8 cellular contexts compared by ENCODE assay signal in the genomic region with DNA sequence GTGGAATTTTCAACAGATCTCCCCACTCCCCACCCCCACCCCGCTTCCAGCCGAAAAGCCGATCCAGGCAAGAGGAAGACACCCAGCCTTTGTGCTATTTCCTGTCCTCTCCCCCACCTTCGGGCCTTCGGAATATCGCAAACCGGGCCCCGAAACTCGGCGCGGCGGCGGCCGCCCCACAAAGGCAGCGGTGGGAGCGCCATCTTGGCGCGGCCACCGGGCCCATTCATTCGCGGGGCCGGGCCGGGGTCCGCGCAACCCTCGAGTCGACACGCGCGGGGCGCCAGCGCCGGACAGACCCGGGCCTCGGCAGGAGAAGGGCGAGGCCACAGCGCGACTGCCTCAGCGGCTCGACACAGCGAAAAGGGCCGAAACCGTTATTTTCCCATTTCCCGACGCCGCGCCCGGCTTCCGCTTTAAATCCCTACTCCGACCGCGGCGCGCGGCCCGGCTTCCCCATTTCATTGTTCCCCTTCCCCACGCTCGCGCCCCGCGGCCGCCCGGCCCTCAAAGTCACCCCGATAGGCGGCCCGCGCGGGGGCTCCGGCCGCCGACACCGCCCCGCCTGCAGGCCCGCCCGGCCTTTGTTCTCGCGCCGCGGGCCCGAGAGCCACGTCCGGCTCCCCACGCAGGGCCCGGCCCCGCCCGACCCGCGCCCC. TPM values are rescaled to one million over a fixed set of nuclear protein-coding genes. Genes with fewer than 3 reads are reported as not detected.
DNase-seq lines count a peak whose midpoint lies in the region; ATAC-seq, FAIRE-seq and TF ChIP-seq lines count a peak whose summit lies in the region.

No MANE protein-coding gene starts in this region.

- intact Hi-C loops in GM12878 (cut with micrococcal nuclease; ENCODE audit: unreplicated experiment): loop anchor here (5.0 kb wide), 2 partner anchors 48 to 113 kb away; a partner anchor contains a TSS

- DNase-seq in AG09309 (ENCODE audit: low read depth) (no peak), SKM-1 treated with dmso at 0.1 percent for 144 hours (lab: John Stamatoyannopoulos, UW; ENCODE audit: unreplicated experiment) (peak; percentile 79), GM12878 (ENCODE audit: low read depth, low spot score) (no peak), smooth muscle cell (lab: John Stamatoyannopoulos, UW; ENCODE audit: unreplicated experiment) (no peak), GOT3 (lab: John Stamatoyannopoulos, UW) (no peak)

- H3F3A ChIP-seq in smooth muscle cell (ENCODE audit: low read depth): peaks cover 8% of the 10 kb centered on the region

- in situ Hi-C loops in GM18951 (cut with MboI; ENCODE audit: low sequenced_read_pairs, unreplicated experiment) (loop anchor here (5.0 kb wide), 1 partner anchor 103 kb away; no protein-coding TSS in a partner anchor), GM12878 (cut with MboI) (no loop called here)

- POLR2A ChIA-PET in GM12878 (lab: Charles Lee): no interaction called here

- TF ChIP-seq CTCF in AG09309 (IDR thresholded peaks at IDR 0.05; ENCODE audit: control insufficient read depth, insufficient read depth, low read depth, low read length, missing control alignments) (no peak), GM12878 (IDR thresholded peaks at IDR 0.05 in 2 of 3, conservative IDR thresholded peaks at IDR 0.05 in 1 of 3; ENCODE audit: control insufficient read depth in 2 of 3, extremely low read depth in 1 of 3, insufficient read depth in 1 of 3, low read depth in 3 of 3, low read length in 3 of 3) (no peak), smooth muscle cell (IDR thresholded peaks at IDR 0.05; ENCODE audit: borderline replicate concordance, insufficient read depth, poor library complexity, severe bottlenecking) (no peak)

- H3K9me3 ChIP-seq in GM12878 (replicated peaks; ENCODE audit: control insufficient read depth, insufficient read depth, low read length): no peaks in the 10 kb centered on the region
- H3K9me3 ChIP-seq in iPS-15b (ENCODE audit: control insufficient read depth, insufficient read depth, low read length): no peaks in the 10 kb centered on the region
- H3K9me3 ChIP-seq in smooth muscle cell (replicated peaks; ENCODE audit: low read depth): no peaks in the 10 kb centered on the region

- RAD21 ChIA-PET in GM12878 (lab: Charles Lee; ENCODE audit: unreplicated experiment): no interaction called here

- H3K9ac ChIP-seq in GM12878 (ENCODE audit: control insufficient read depth, insufficient read depth, low read length) (peak overlapping the region; percentile 92), iPS-15b (ENCODE audit: low read depth, low read length) (peak overlapping the region; percentile 79), smooth muscle cell (ENCODE audit: low read depth) (peak overlapping the region; percentile 95)

- H3K4me1 ChIP-seq in GM12878 (ENCODE audit: control insufficient read depth, insufficient read depth, low read length) (peaks cover 21% of the 10 kb centered on the region), iPS-15b (ENCODE audit: control insufficient read depth, insufficient read depth, low read length) (peaks cover 4% of the 10 kb centered on the region), smooth muscle cell (ENCODE audit: low read depth) (peaks cover 30% of the 10 kb centered on the region)

- peak overlapping the region; percentile 69 for H3K4me3 ChIP-seq in AG09309 (ENCODE audit: control insufficient read depth, low read depth, low read length)
- peak overlapping the region; percentile 97 for H3K4me3 ChIP-seq in GM12878
- H3K4me3 ChIP-seq in iPS-15b (ENCODE audit: low read depth, low read length): peak overlapping the region; percentile 68
- H3K4me3 ChIP-seq in smooth muscle cell: peak overlapping the region; percentile 84

- H3K27me3 ChIP-seq in GM12878 (replicated peaks in 1 of 2; ENCODE audit: control insufficient read depth in 2 of 2, insufficient read depth in 2 of 2, low read length in 1 of 2) (no peaks in the 10 kb centered on the region), iPS-15b (ENCODE audit: control insufficient read depth, insufficient read depth, low read length) (no peaks in the 10 kb centered on the region), smooth muscle cell (ENCODE audit: low read depth) (no peaks in the 10 kb centered on the region)

- H3K4me2 ChIP-seq in GM12878 (ENCODE audit: control insufficient read depth, insufficient read depth) (peak overlapping the region; percentile 17; the same call in 1 of the 2 replicates), smooth muscle cell (peak overlapping the region; percentile 86)

- CTCF ChIA-PET in GM12878 (lab: Yijun Ruan, JAX): interaction anchor here (0.7 kb wide), 1 partner anchor 46 kb away, joined by 3 read pairs; no protein-coding TSS in a partner anchor

- TF ChIP-seq RAD21 in GM12878 (IDR thresholded peaks at IDR 0.05; ENCODE audit: insufficient read depth, low read depth, low read length): no peak

- WGBS in GM12878 (ENCODE audit: insufficient coverage, insufficient replicate concordance, low lambda C conversion rate, missing lambda C conversion rate): 1% methylated on average over 54 of the region's 88 CpGs
- 1% methylated on average over 59 of the region's 88 CpGs for WGBS in smooth muscle cell (ENCODE audit: low lambda C conversion rate)

- no peaks in the 10 kb centered on the region for H4K20me1 ChIP-seq in GM12878 (ENCODE audit: control insufficient read depth, insufficient read depth)
- peaks cover 51% of the 10 kb centered on the region for H4K20me1 ChIP-seq in smooth muscle cell (ENCODE audit: low read depth)

- H3K36me3 ChIP-seq in GM12878 (ENCODE audit: control insufficient read depth in 2 of 2, insufficient read depth in 2 of 2, low read length in 1 of 2) (no peaks in the 10 kb centered on the region), iPS-15b (ENCODE audit: control insufficient read depth, insufficient read depth, low read length) (no peaks in the 10 kb centered on the region), smooth muscle cell (ENCODE audit: low read depth) (no peaks in the 10 kb centered on the region)

- TF ChIP-seq POLR2A in GM18951 (IDR thresholded peaks at IDR 0.05; ENCODE audit: extremely low read depth, insufficient read depth, insufficient read length): peak; percentile 35
- peak; percentile 77 for TF ChIP-seq POLR2A in GM12878 (IDR thresholded peaks at IDR 0.05; ENCODE audit: low read depth, low read length)

- peak; percentile 34 for ATAC-seq in HG03280 (IDR thresholded peaks at IDR 0.05; ENCODE audit: unreplicated experiment)
- ATAC-seq in GM12878: peak; percentile 49

- peak overlapping the region; percentile 84 for H3K27ac ChIP-seq in GM12878 (ENCODE audit: control insufficient read depth, insufficient read depth)
- peak overlapping the region; percentile 82 for H3K27ac ChIP-seq in smooth muscle cell (ENCODE audit: low read depth)

- H3K79me2 ChIP-seq in GM12878 (ENCODE audit: control insufficient read depth, insufficient read depth, low read length) (peaks cover 57% of the 10 kb centered on the region), smooth muscle cell (ENCODE audit: low read depth) (peaks cover 56% of the 10 kb centered on the region)

- TF ChIP-seq EP300 in GM12878 (IDR thresholded peaks at IDR 0.05; ENCODE audit: borderline replicate concordance in 1 of 2, control insufficient read depth in 1 of 2, low read depth in 2 of 2, low read length in 2 of 2): no peak

- no peak for FAIRE-seq in GM12878 (lab: Jason Lieb, UNC)

- H2AFZ ChIP-seq in GM12878 (ENCODE audit: control insufficient read depth, low read depth, low read length) (no peak overlapping the region; the same call in 1 of the 2 replicates), smooth muscle cell (ENCODE audit: low read depth) (no peak overlapping the region)

- SMC1A ChIA-PET in GM12878 (lab: Charles Lee; ENCODE audit: uncharacterized antibody, unreplicated experiment): interaction anchor here (0.9 to 2.7 kb wide), 3 partner anchors 26 to 110 kb away, joined by 3 to 14 read pairs (median 7); no protein-coding TSS in a partner anchor

- no TSS peak for BruUV-seq in GM12878 (replicated peaks; lab: Mats Ljungman, UMichigan)

RNA-seq across cellular contexts. Expression of a gene that starts 0.9 kb away (rescaled TPM):
- 193 and 204 TPM in 2 replicates for total RNA-seq in GM12878 (2013; cell fraction: nucleolus; rRNA removed)
- total RNA-seq in GM12878 (2014; rRNA removed): 64.8 and 68.2 TPM in 2 replicates
- total RNA-seq in GM12878 (2014; rRNA removed; fragmentation: Illumina TruSeq; extraction: Trizol): 120 and 126 TPM in 2 replicates
- 324 and 335 TPM in 2 replicates for total RNA-seq in GM12878 (2021)
- 145 TPM for polyA plus RNA-seq in GM12878 (2011; ENCODE audit: low read depth)
- polyA plus RNA-seq in GM12878 (2011; rRNA removed): 223 and 374 TPM in 2 replicates
- 336 and 348 TPM in 2 replicates for polyA plus RNA-seq in GM12878 (2011; cell fraction: cytosol; rRNA removed)
- 165 and 201 TPM in 2 replicates for polyA plus RNA-seq in GM12878 (2011; cell fraction: nucleus; rRNA removed)
- polyA plus RNA-seq in GM12878 (2012): 179 and 196 TPM in 2 replicates
- 203 and 392 TPM in 2 replicates for polyA plus RNA-seq in GM12878 (2014; fragmentation: Illumina TruSeq; extraction: Trizol)
- polyA plus RNA-seq in GM12878 (2014; fragmentation: Nextera tagmentation; extraction: Ambion mirVana): 10 to 100 TPM; 41.0 to 53.7 TPM
- polyA plus RNA-seq in GM12878 (2014; rRNA removed): 199 and 201 TPM in 2 replicates
- polyA plus RNA-seq in GM12878 (2016; fragmentation: Nextera tagmentation; extraction: Ambion mirVana): 10 to 100 TPM; 23.0 to 49.1 TPM
- 448 and 491 TPM in 2 replicates for polyA minus RNA-seq in GM12878 (2011; rRNA and poly(A)+ RNA removed)
- 134 and 143 TPM in 2 replicates for polyA minus RNA-seq in GM12878 (2011; cell fraction: cytosol; rRNA and poly(A)+ RNA removed)
- polyA minus RNA-seq in GM12878 (2011; cell fraction: nucleus; rRNA and poly(A)+ RNA removed): 45.1 and 81.2 TPM in 2 replicates
- total RNA-seq in smooth muscle cell: 188 and 208 TPM in 2 replicates
- polyA plus RNA-seq in smooth muscle cell: 265 and 293 TPM in 2 replicates

RNA-seq across cellular contexts. Expression of a gene that starts 25.1 kb away (rescaled TPM):
- 0.40 TPM in 1 of 2 replicates, not detected in the other for total RNA-seq in GM12878 (2013; cell fraction: nucleolus; rRNA removed)
- 0.11 and 1.3 TPM in 2 replicates for total RNA-seq in GM12878 (2014; rRNA removed)
- total RNA-seq in GM12878 (2014; rRNA removed; fragmentation: Illumina TruSeq; extraction: Trizol): 0.31 TPM in 1 of 2 replicates, not detected in the other
- total RNA-seq in GM12878 (2021): 0.21 TPM in 1 of 2 replicates, not detected in the other
- polyA plus RNA-seq in GM12878 (2011; ENCODE audit: low read depth): not detected
- polyA plus RNA-seq in GM12878 (2011; rRNA removed): 0.07 and 0.29 TPM in 2 replicates
- polyA plus RNA-seq in GM12878 (2011; cell fraction: cytosol; rRNA removed): 0.22 TPM in 1 of 2 replicates, not detected in the other
- 0.78 and 1.7 TPM in 2 replicates for polyA plus RNA-seq in GM12878 (2011; cell fraction: nucleus; rRNA removed)
- polyA plus RNA-seq in GM12878 (2012): 0.11 and 0.42 TPM in 2 replicates
- polyA plus RNA-seq in GM12878 (2014; fragmentation: Illumina TruSeq; extraction: Trizol): 0.09 TPM in 1 of 2 replicates, not detected in the other
- polyA plus RNA-seq in GM12878 (2014; fragmentation: Nextera tagmentation; extraction: Ambion mirVana): not detected
- 0.42 TPM in 1 of 2 replicates, not detected in the other for polyA plus RNA-seq in GM12878 (2014; rRNA removed)
- not detected for polyA plus RNA-seq in GM12878 (2016; fragmentation: Nextera tagmentation; extraction: Ambion mirVana)
- not detected in 2 replicates for polyA minus RNA-seq in GM12878 (2011; rRNA and poly(A)+ RNA removed)
- not detected in 2 replicates for polyA minus RNA-seq in GM12878 (2011; cell fraction: cytosol; rRNA and poly(A)+ RNA removed)
- not detected in 2 replicates for polyA minus RNA-seq in GM12878 (2011; cell fraction: nucleus; rRNA and poly(A)+ RNA removed)
- 1.3 TPM in 1 of 2 replicates, not detected in the other for total RNA-seq in smooth muscle cell
- 0.18 and 0.46 TPM in 2 replicates for polyA plus RNA-seq in smooth muscle cell

RNA-seq across cellular contexts. Expression of a gene that starts 29.1 kb away (rescaled TPM):
- not detected in 2 replicates for total RNA-seq in GM12878 (2013; cell fraction: nucleolus; rRNA removed)
- total RNA-seq in GM12878 (2014; rRNA removed) (0.17 TPM in 1 of 2 replicates, not detected in the other), GM12878 (2014; rRNA removed; fragmentation: Illumina TruSeq; extraction: Trizol) (not detected in 2 replicates), GM12878 (2021) (not detected in 2 replicates), smooth muscle cell (0.18 and 0.45 TPM in 2 replicates)
- polyA plus RNA-seq in GM12878 (2011; ENCODE audit: low read depth): not detected
- polyA plus RNA-seq in GM12878 (2011; rRNA removed) (not detected in 2 replicates), GM12878 (2014; fragmentation: Illumina TruSeq; extraction: Trizol) (not detected in 2 replicates), GM12878 (2014; fragmentation: Nextera tagmentation; extraction: Ambion mirVana) (not detected), GM12878 (2014; rRNA removed) (0.18 TPM in 1 of 2 replicates, not detected in the other), GM12878 (2016; fragmentation: Nextera tagmentation; extraction: Ambion mirVana) (under 1 TPM; 0.24 to 0.33 TPM), smooth muscle cell (1.7 and 7.4 TPM in 2 replicates)
- 0.12 and 0.15 TPM in 2 replicates for polyA plus RNA-seq in GM12878 (2011; cell fraction: cytosol; rRNA removed)
- polyA plus RNA-seq in GM12878 (2011; cell fraction: nucleus; rRNA removed): 0.16 TPM in 1 of 2 replicates, not detected in the other
- polyA plus RNA-seq in GM12878 (2012): 0.18 and 0.24 TPM in 2 replicates
- polyA minus RNA-seq in GM12878 (2011; rRNA and poly(A)+ RNA removed): 0.44 TPM in 1 of 2 replicates, not detected in the other
- not detected in 2 replicates for polyA minus RNA-seq in GM12878 (2011; cell fraction: cytosol; rRNA and poly(A)+ RNA removed)
- polyA minus RNA-seq in GM12878 (2011; cell fraction: nucleus; rRNA and poly(A)+ RNA removed): 0.24 TPM in 1 of 2 replicates, not detected in the other
